In the genomic region with DNA sequence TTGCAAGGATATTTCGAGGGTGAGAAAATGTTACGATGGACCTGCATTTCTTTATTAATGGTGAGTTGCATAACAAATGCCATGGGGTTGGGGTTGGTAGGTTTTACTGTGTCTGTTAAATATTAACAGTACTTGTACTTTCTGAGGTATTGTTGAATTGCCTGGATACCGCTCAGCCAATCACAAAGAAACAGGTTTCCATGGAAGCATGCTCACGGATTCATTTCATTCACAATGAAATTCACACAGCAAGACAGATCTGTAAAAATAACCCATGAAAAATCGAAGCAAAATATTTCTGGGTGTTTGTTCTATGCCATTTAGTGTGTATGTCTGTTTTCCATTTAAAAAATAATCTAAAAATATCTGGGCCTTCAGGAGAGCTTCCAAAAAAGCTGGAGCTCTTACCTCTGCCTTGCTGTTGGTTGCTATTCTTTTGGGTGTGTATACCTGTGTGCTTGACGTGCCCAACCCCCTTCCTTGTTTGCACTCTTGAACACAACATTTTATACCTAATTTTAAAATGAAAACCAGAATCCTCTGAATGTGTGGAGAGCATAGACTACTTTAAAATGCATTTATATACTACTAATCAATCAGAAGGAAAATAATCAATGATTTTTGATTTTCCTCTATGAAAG, we compare ENCODE assay signal across 16 cellular contexts.
A peak's percentile ranks its signal among the peaks of the same experiment; 100 is the strongest.
DNase-seq lines count a peak whose midpoint lies in the region; ATAC-seq, FAIRE-seq and TF ChIP-seq lines count a peak whose summit lies in the region.
"Had no signal": no experiment of that assay in that cellular context is flagged by ENCODE, and none has a peak within 500 bp of the region (broad histone marks: within the 10 kb centered on the region; RNA-seq: fewer than 3 reads in every experiment).

No MANE protein-coding gene starts in this region.

- H3K9ac ChIP-seq in H1 (replicated peaks in 1 of 4; ENCODE audit: extremely low read depth in 1 of 4, low read depth in 3 of 4, low read length in 3 of 4) (no peak overlapping the region), mesendoderm (ENCODE audit: low read length) (no peak overlapping the region)

- H2BK15ac ChIP-seq in H1 (ENCODE audit: low read length) (no peak overlapping the region), mesendoderm (replicated peaks; ENCODE audit: low read depth) (no peak overlapping the region)

- H3K56ac ChIP-seq in H1 (replicated peaks; ENCODE audit: insufficient read length, low read depth, low read length) = no peak overlapping the region
- no peak overlapping the region for H3K56ac ChIP-seq in mesendoderm (ENCODE audit: low read length)

- ATAC-seq in HG03442 (IDR thresholded peaks at IDR 0.05; ENCODE audit: unreplicated experiment) = no peak
- ATAC-seq: esophagus mucosa had no signal

- no peak overlapping the region for H3K4me3 ChIP-seq in LNCaP clone FGC (ENCODE audit: low read depth, low read length)
- no peak overlapping the region for H3K4me3 ChIP-seq in H1 (ENCODE audit: extremely low read depth in 1 of 4, insufficient read depth in 2 of 4, low read depth in 3 of 4, low read length in 4 of 4)
- H3K4me3 ChIP-seq in mesendoderm (ENCODE audit: low read length) = no peak overlapping the region
- H3K4me3 ChIP-seq: adrenal gland, SJCRH30 had no signal

- H2AK5ac ChIP-seq in H1 (ENCODE audit: low read depth, low read length) (no peak overlapping the region), mesendoderm (ENCODE audit: low read length) (no peak overlapping the region)

- no peak overlapping the region for H2BK12ac ChIP-seq in H1 (ENCODE audit: low read depth, low read length)

- 0 out of 2 replicates have a peak overlapping the region, but pooled peaks have one; percentile 4 for H2AFZ ChIP-seq in H1 (ENCODE audit: low read length)

- H3K9me3 ChIP-seq in H1 (ENCODE audit: insufficient read depth in 2 of 2, low read depth in 1 of 2, low read length in 1 of 2) = no peaks in the 10 kb centered on the region
- H3K9me3 ChIP-seq: adrenal gland, SJCRH30 had no signal

- H3K4ac ChIP-seq in H1 (replicated peaks; ENCODE audit: insufficient read length, low read depth, low read length) = no peak overlapping the region
- H3K4ac ChIP-seq in mesendoderm (ENCODE audit: low read depth, low read length) = no peak overlapping the region

- H4K20me1 ChIP-seq in H1 (replicated peaks in 1 of 2; ENCODE audit: control insufficient read depth in 1 of 2, insufficient read depth in 2 of 2, low read length in 2 of 2) = no peaks in the 10 kb centered on the region

- DNase-seq in LNCaP clone FGC (ENCODE audit: low read depth) = peak; percentile 28
- DNase-seq in H1 (ENCODE audit: low read depth in 1 of 2, low spot score in 2 of 2) = no peak
- peak; percentile 26 for DNase-seq in mesendoderm
- no peak for DNase-seq in T-helper 1 cell
- no peak for DNase-seq in NCI-H82 treated with DMSO at 0.1 percent for 48 hours (lab: John Stamatoyannopoulos, UW; ENCODE audit: unreplicated experiment)
- DNase-seq in posterior cingulate gyrus = no peak
- DNase-seq: activated CD4-positive, alpha-beta T cell treated with anti-CD3 and anti-CD28 coated beads, Interleukin-2, amount 50 U/mL, for 48 hours; adrenal gland; DMS153; mammary epithelial cell; NCI-H2171; SJCRH30 had no signal

- no peak overlapping the region for H3K23ac ChIP-seq in H1 (ENCODE audit: insufficient read length)
- H3K23ac ChIP-seq in mesendoderm (ENCODE audit: low read length) = no peak overlapping the region

- H3K4me1 ChIP-seq in H1 (replicated peaks in 1 of 4; ENCODE audit: control insufficient read depth in 3 of 4, insufficient read depth in 4 of 4, low read length in 3 of 4) = no peaks in the 10 kb centered on the region
- peaks cover 2% of the 10 kb centered on the region for H3K4me1 ChIP-seq in mesendoderm (ENCODE audit: control insufficient read depth, low read depth, low read length)
- H3K4me1 ChIP-seq: SJCRH30 had no signal

- H3K79me2 ChIP-seq in H1 (ENCODE audit: control insufficient read depth in 1 of 2, insufficient read depth in 2 of 2, low read length in 2 of 2) (no peaks in the 10 kb centered on the region), mesendoderm (ENCODE audit: control insufficient read depth, insufficient read depth, low read length) (no peaks in the 10 kb centered on the region)

- TF ChIP-seq CTCF in 22Rv1 (IDR thresholded peaks at IDR 0.05) (no peak), LNCaP clone FGC (IDR thresholded peaks at IDR 0.05; ENCODE audit: control insufficient read depth, extremely low read depth, insufficient read depth) (no peak), H1 (IDR thresholded peaks at IDR 0.05; ENCODE audit: control extremely low read depth in 1 of 3, insufficient read depth in 1 of 3, low read depth in 1 of 3, low read length in 3 of 3) (no peak)

- no peak for TF ChIP-seq POLR2A in H1 (IDR thresholded peaks at IDR 0.05; ENCODE audit: control extremely low read depth in 1 of 2, low read depth in 2 of 2, low read length in 2 of 2)

- H3K36me3 ChIP-seq in H1 (ENCODE audit: control insufficient read depth in 2 of 4, insufficient read depth in 4 of 4, low read length in 3 of 4) = no peaks in the 10 kb centered on the region
- H3K36me3 ChIP-seq in mesendoderm (ENCODE audit: control insufficient read depth, insufficient read depth, low read length) = no peaks in the 10 kb centered on the region
- H3K36me3 ChIP-seq: adrenal gland, SJCRH30 had no signal

- TF ChIP-seq EP300 in H1 (IDR thresholded peaks at IDR 0.05; ENCODE audit: borderline replicate concordance in 1 of 2, low read depth in 2 of 2, low read length in 2 of 2) = no peak

- H3K23me2 ChIP-seq in H1 (ENCODE audit: low read depth, low read length) = no peaks in the 10 kb centered on the region

- no peak overlapping the region for H2BK120ac ChIP-seq in H1 (replicated peaks; ENCODE audit: low read depth, low read length)
- no peak overlapping the region for H2BK120ac ChIP-seq in mesendoderm (ENCODE audit: low read depth, low read length)

- H2BK20ac ChIP-seq in H1 (ENCODE audit: low read length) = no peak overlapping the region

- intact Hi-C loops in posterior cingulate gyrus (cut with DNase I) = no loop called here

- no peak overlapping the region for H3K4me2 ChIP-seq in H1 (ENCODE audit: insufficient read depth in 1 of 2, low read depth in 2 of 2, low read length in 2 of 2)
- H3K4me2 ChIP-seq in mesendoderm (ENCODE audit: low read length) = no peak overlapping the region

- POLR2A ChIA-PET in H1 (lab: Charles Lee; ENCODE audit: partially characterized antibody) = no interaction called here

- no peak overlapping the region for H4K8ac ChIP-seq in H1 (ENCODE audit: extremely low read depth, insufficient read depth, low read length)
- H4K8ac ChIP-seq in mesendoderm (ENCODE audit: low read depth, low read length) = no peak overlapping the region

- no peak overlapping the region for H4K91ac ChIP-seq in H1 (replicated peaks; ENCODE audit: insufficient read length, low read length)

- no peak overlapping the region for H3K14ac ChIP-seq in H1 (ENCODE audit: insufficient read length)

- no peak for TF ChIP-seq RAD21 in H1 (IDR thresholded peaks at IDR 0.05 in 1 of 2, conservative IDR thresholded peaks at IDR 0.05 in 1 of 2; ENCODE audit: low read depth in 2 of 2, low read length in 2 of 2)

- no peak overlapping the region for H4K5ac ChIP-seq in H1 (ENCODE audit: insufficient read length, low read depth, low read length)
- H4K5ac ChIP-seq in mesendoderm (ENCODE audit: low read length) = no peak overlapping the region

- no peaks in the 10 kb centered on the region for H3K79me1 ChIP-seq in H1 (ENCODE audit: low read depth, low read length)
- H3K79me1 ChIP-seq in mesendoderm (ENCODE audit: low read length) = no peaks in the 10 kb centered on the region

- H3K27ac ChIP-seq in 22Rv1 (0 out of 2 replicates have a peak overlapping the region, but pooled peaks have one; percentile 2), H1 (ENCODE audit: low read depth, low read length) (no peak overlapping the region), mesendoderm (ENCODE audit: low read depth, low read length) (no peak overlapping the region)
- H3K27ac ChIP-seq: adrenal gland, HL-60, SJCRH30 had no signal

- no peak overlapping the region for H2BK5ac ChIP-seq in H1 (ENCODE audit: low read depth, low read length)
- H2BK5ac ChIP-seq in mesendoderm (ENCODE audit: low read length) = no peak overlapping the region

- FAIRE-seq in H1 (lab: Jason Lieb, UNC) = no peak

- no peak overlapping the region for H3K18ac ChIP-seq in H1 (ENCODE audit: extremely low read depth, low read length)
- H3K18ac ChIP-seq in mesendoderm (ENCODE audit: low read length) = no peak overlapping the region

- WGBS in H1 (ENCODE audit: extremely low coverage in 1 of 2, insufficient coverage in 1 of 2, insufficient read length in 1 of 2, insufficient replicate concordance in 2 of 2, low coverage in 1 of 2, low lambda C conversion rate in 2 of 2, missing lambda C conversion rate in 1 of 2), 2 experiments = 82% methylated on average over 6 of the region's 6 CpGs; no CpG with 5 or more reads in 1 of the 2 experiments
- WGBS in mesendoderm (ENCODE audit: extremely low coverage, insufficient coverage, low lambda C conversion rate) = no CpG with 5 or more reads among the region's 6 CpGs

- H3K27me3 ChIP-seq in H1 (replicated peaks in 1 of 4; ENCODE audit: control insufficient read depth in 3 of 4, extremely low read depth in 1 of 4, insufficient read depth in 3 of 4, low read length in 3 of 4) = no peaks in the 10 kb centered on the region
- H3K27me3 ChIP-seq in mesendoderm (ENCODE audit: insufficient read depth, low read length, poor library complexity) = no peaks in the 10 kb centered on the region
- H3K27me3 ChIP-seq: adrenal gland, SJCRH30 had no signal

- CTCF ChIA-PET in H1 (lab: Charles Lee; ENCODE audit: partially characterized antibody) = no interaction called here

TF ChIP-seq in H1, 55 proteins besides CTCF, POLR2A, EP300 and RAD21 (continues in another document):
- TF ChIP-seq GTF2F1 (IDR thresholded peaks at IDR 0.05; ENCODE audit: borderline replicate concordance, low read depth, low read length) (no peak), RXRA (IDR thresholded peaks at IDR 0.05; ENCODE audit: insufficient read depth, low read depth, low read length) (no peak), NANOG (IDR thresholded peaks at IDR 0.05; ENCODE audit: insufficient read depth, low read depth, low read length, poor library complexity, severe bottlenecking) (no peak), HDAC2 (IDR thresholded peaks at IDR 0.05; ENCODE audit: borderline replicate concordance in 1 of 2, low read depth in 2 of 2, low read length in 2 of 2) (no peak), POLR2AphosphoS5 (IDR thresholded peaks at IDR 0.05; ENCODE audit: low read depth, low read length) (no peak), CREB1 (IDR thresholded peaks at IDR 0.05) (no peak), CHD1 (IDR thresholded peaks at IDR 0.05; ENCODE audit: low read depth, low read length) (no peak), TAF1 (IDR thresholded peaks at IDR 0.05; ENCODE audit: low read depth, low read length) (no peak), POU5F1 (IDR thresholded peaks at IDR 0.05; ENCODE audit: low read depth, low read length) (no peak), KDM5A (IDR thresholded peaks at IDR 0.05; ENCODE audit: low read length) (no peak), SAP30 (IDR thresholded peaks at IDR 0.05; ENCODE audit: insufficient read depth, insufficient replicate concordance, low read length) (no peak), SIRT6 (IDR thresholded peaks at IDR 0.05; ENCODE audit: low read length) (no peak)

Comparison
In these comparisons a context has a peak if more than half of its experiments do, and no peak if none do; other contexts are left out.
1. DNase-seq: peak in LNCaP clone FGC (single experiment) and mesendoderm (single experiment); none in H1 (0 of 2), T-helper 1 cell (0 of 5), NCI-H82 treated with DMSO at 0.1 percent for 48 hours (single experiment) and posterior cingulate gyrus (0 of 10).